In genomic region chr2:233088598-233089345, GRCh38 we compare ENCODE assay signal across 21 cellular contexts. TPM values are rescaled to one million over a fixed set of nuclear protein-coding genes. Genes with fewer than 3 reads are reported as not detected.
DNase-seq lines count a peak whose midpoint lies in the region; TF ChIP-seq lines count a peak whose summit lies in the region.
"Had no signal": no experiment of that assay in that cellular context is flagged by ENCODE, and none has a peak within 500 bp of the region (broad histone marks: within the 10 kb centered on the region; RNA-seq: fewer than 3 reads in every experiment).

No MANE protein-coding gene starts in this region.

- H2AFZ ChIP-seq in SU-DHL-6 (ENCODE audit: low read depth, low read length, severe bottlenecking) = no peak overlapping the region

- H3K9me3 ChIP-seq in CD4-positive, alpha-beta memory T cell (ENCODE audit: control insufficient read depth in 1 of 2, low read length in 2 of 2) = no peaks in the 10 kb centered on the region
- H3K9me3 ChIP-seq in SU-DHL-6 (ENCODE audit: insufficient read depth, low read length) (no peaks in the 10 kb centered on the region), endodermal cell (ENCODE audit: control insufficient read depth, low read length) (peaks cover 5% of the 10 kb centered on the region), sigmoid colon (no peaks in the 10 kb centered on the region)
- H3K9me3 ChIP-seq: mucosa of descending colon, thoracic aorta had no signal

- H3K27me3 ChIP-seq in CD4-positive, alpha-beta memory T cell (ENCODE audit: insufficient read depth, low read length) = no peaks in the 10 kb centered on the region
- H3K27me3 ChIP-seq in SU-DHL-6 (ENCODE audit: low read length) = no peaks in the 10 kb centered on the region
- no peaks in the 10 kb centered on the region for H3K27me3 ChIP-seq in endodermal cell (ENCODE audit: control insufficient read depth, insufficient read depth, low read length, poor library complexity, severe bottlenecking)
- H3K27me3 ChIP-seq in sigmoid colon = no peaks in the 10 kb centered on the region

- no peak overlapping the region for H3K4me3 Mint-ChIP-seq in CD4-positive, alpha-beta memory T cell
- no peak overlapping the region for H3K4me3 Mint-ChIP-seq in endodermal cell

- TF ChIP-seq CTCF in SU-DHL-6 (IDR thresholded peaks at IDR 0.05; ENCODE audit: insufficient read depth, low read length, poor library complexity, severe bottlenecking) (no peak), endodermal cell (conservative IDR thresholded peaks at IDR 0.05) (no peak), sigmoid colon (IDR thresholded peaks at IDR 0.05) (no peak)

- no peaks in the 10 kb centered on the region for H4K20me1 ChIP-seq in SU-DHL-6 (ENCODE audit: low read depth, low read length)

- intact Hi-C loops in CD4-positive, alpha-beta memory T cell (cut with micrococcal nuclease) = no loop called here
- intact Hi-C loops in sigmoid colon (cut with DNase I) = no loop called here

- CTCF ChIA-PET in CD4-positive, alpha-beta memory T cell (lab: Charles Lee; ENCODE audit: partially characterized antibody) = interaction anchor here (1.2 to 1.7 kb wide), 3 partner anchors 29 to 36 kb away, joined by 3 to 9 read pairs (median 5); partner anchors contain the start of gene INPP5D

- peak overlapping the region in 5 of 7 donors; percentile 62 to 88 (median 84) for H3K27ac Mint-ChIP-seq in CD4-positive, alpha-beta memory T cell
- H3K27ac Mint-ChIP-seq in endodermal cell = peak overlapping the region; percentile 13

- no peak overlapping the region for H3K27ac ChIP-seq in CD4-positive, alpha-beta memory T cell (ENCODE audit: low read depth, low read length)
- peak overlapping the region; percentile 6; the same call in 1 of the 2 replicates for H3K27ac ChIP-seq in SU-DHL-6 (ENCODE audit: low read depth, low read length)
- H3K27ac ChIP-seq in endodermal cell (ENCODE audit: low read depth, low read length) = no peak overlapping the region
- no peak overlapping the region for H3K27ac ChIP-seq in sigmoid colon
- H3K27ac ChIP-seq: KMS-11 had no signal

- peaks cover 24% of the 10 kb centered on the region for H3K36me3 ChIP-seq in CD4-positive, alpha-beta memory T cell (ENCODE audit: insufficient read depth, low read length)
- H3K36me3 ChIP-seq in SU-DHL-6 (ENCODE audit: low read length) = peaks cover 7% of the 10 kb centered on the region; the same call in 1 of the 2 replicates
- H3K36me3 ChIP-seq in endodermal cell (ENCODE audit: control insufficient read depth, insufficient read depth, low read length) = no peaks in the 10 kb centered on the region
- H3K36me3 ChIP-seq in sigmoid colon = no peaks in the 10 kb centered on the region
- H3K36me3 ChIP-seq: thoracic aorta had no signal

- WGBS in endodermal cell (ENCODE audit: insufficient coverage in 1 of 2, insufficient read length in 1 of 2), 2 experiments = 84 to 91% methylated on average over 13 to 18 of the region's 18 CpGs
- WGBS in sigmoid colon, 2 donors = 84 to 95% methylated on average over 18 of the region's 18 CpGs

- no peaks in the 10 kb centered on the region for H3K9me2 ChIP-seq in SU-DHL-6 (replicated peaks; ENCODE audit: insufficient read depth, low read length)

- no peak for TF ChIP-seq POLR2A in sigmoid colon (IDR thresholded peaks at IDR 0.05)

- POLR2A ChIA-PET in CD4-positive, alpha-beta memory T cell (lab: Charles Lee; ENCODE audit: partially characterized antibody) = interaction anchor here (1.3 to 16.7 kb wide), 5 partner anchors 11 to 180 kb away, joined by 3 to 426 read pairs (median 14); partner anchors contain the start of gene INPP5D

- peaks cover 75% of the 10 kb centered on the region for H3K4me1 ChIP-seq in CD4-positive, alpha-beta memory T cell (ENCODE audit: insufficient read depth, low read length)
- H3K4me1 ChIP-seq in endodermal cell (ENCODE audit: control insufficient read depth, insufficient read depth, low read length) (peaks cover 13% of the 10 kb centered on the region), sigmoid colon (no peaks in the 10 kb centered on the region)

- no peak overlapping the region for H3K4me3 ChIP-seq in CD4-positive, alpha-beta memory T cell (ENCODE audit: low read length in 2 of 2)
- H3K4me3 ChIP-seq in SU-DHL-6 (ENCODE audit: insufficient read depth, low read length, poor library complexity, severe bottlenecking) = no peak overlapping the region
- H3K4me3 ChIP-seq in endodermal cell (ENCODE audit: low read length) = no peak overlapping the region
- no peak overlapping the region for H3K4me3 ChIP-seq in sigmoid colon
- H3K4me3 ChIP-seq: mucosa of descending colon, thoracic aorta had no signal

- peaks cover 49 to 76% of the 10 kb centered on the region in 2 donors for H3K36me3 Mint-ChIP-seq in CD4-positive, alpha-beta memory T cell
- no peaks in the 10 kb centered on the region for H3K36me3 Mint-ChIP-seq in endodermal cell (ENCODE audit: low read depth)

- H3K4me2 ChIP-seq in SU-DHL-6 (ENCODE audit: low read depth, low read length, poor library complexity, severe bottlenecking) = no peak overlapping the region
- H3K4me2 ChIP-seq: KMS-11 had no signal

- peaks cover 0 to 3% (median 0%) of the 10 kb centered on the region in 8 donors for H3K9me3 Mint-ChIP-seq in CD4-positive, alpha-beta memory T cell
- H3K9me3 Mint-ChIP-seq in endodermal cell = no peaks in the 10 kb centered on the region

- no peak for TF ChIP-seq EP300 in sigmoid colon (IDR thresholded peaks at IDR 0.05)

- H3F3A ChIP-seq in SU-DHL-6 (ENCODE audit: insufficient read depth) = peaks cover 35% of the 10 kb centered on the region

- no peaks in the 10 kb centered on the region for H3K27me3 Mint-ChIP-seq in CD4-positive, alpha-beta memory T cell
- no peaks in the 10 kb centered on the region for H3K27me3 Mint-ChIP-seq in endodermal cell (ENCODE audit: insufficient read depth)

- peaks cover 97% of the 10 kb centered on the region for H3K79me2 ChIP-seq in SU-DHL-6 (ENCODE audit: insufficient read depth, low read length)

- no peak for DNase-seq in CD4-positive, alpha-beta memory T cell
- no peak for DNase-seq in endodermal cell
- peak; percentile 32 for DNase-seq in sigmoid colon
- DNase-seq in foreskin melanocyte = no peak
- no peak for DNase-seq in NCI-H187 treated with DMSO at 0.1 percent for 48 hours (lab: John Stamatoyannopoulos, UW)
- DNase-seq in activated gamma-delta T cell (lab: John Stamatoyannopoulos, UW) = no peak
- DNase-seq: cerebellar nuclear complex; H7; hypothalamus; mucosa of descending colon; NCI-H1092; NCI-H2081 treated with DMSO at 0.1 percent for 48 hours; NCI-H524 treated with DMSO at 0.1 percent for 48 hours; stimulated activated CD4-positive, alpha-beta T cell treated with anti-CD3 and anti-CD28 coated beads, Interleukin-4, amount 100 ng/mL, for 24 hours had no signal

- H3K9ac ChIP-seq in SU-DHL-6 (ENCODE audit: low read length) (no peak overlapping the region), endodermal cell (ENCODE audit: extremely low read depth, low read length, poor library complexity, severe bottlenecking) (no peak overlapping the region)
- H3K9ac ChIP-seq: KMS-11 had no signal

- H3K4me1 Mint-ChIP-seq in CD4-positive, alpha-beta memory T cell = peaks cover 55 to 94% (median 74%) of the 10 kb centered on the region in 4 donors
- peaks cover 5% of the 10 kb centered on the region for H3K4me1 Mint-ChIP-seq in endodermal cell

RNA-seq across cellular contexts. Expression of gene INPP5D, which starts 28.6 kb away (rescaled TPM):
- total RNA-seq in CD4-positive, alpha-beta memory T cell = 100 to 1,000 TPM; 117 to 127 TPM
- 100 to 1,000 TPM in 1 of 2 donors, 10 to 100 TPM in 1; 29.6 to 125 TPM for polyA plus RNA-seq in CD4-positive, alpha-beta memory T cell
- total RNA-seq in endodermal cell (1 to 10 TPM in 1 of 2 donors, under 1 TPM in 1; 0.66 to 3.0 TPM), sigmoid colon (10 to 100 TPM in 1 of 4 donors, 1 to 10 TPM in 3; 6.4 to 20.8 (median 9.4) TPM)
- 4.5 TPM for polyA plus RNA-seq in endodermal cell (2013, experiment 1 of 2)
- 3.7 TPM for polyA plus RNA-seq in endodermal cell (2013, experiment 2 of 2)
- 10 to 100 TPM in 1 of 3 donors, 1 to 10 TPM in 2; 4.2 to 44.8 (median 4.4) TPM for polyA plus RNA-seq in sigmoid colon

RNA-seq across cellular contexts. Expression of gene NEU2, which starts 56.3 kb away (rescaled TPM):
- not detected for total RNA-seq in CD4-positive, alpha-beta memory T cell
- not detected for polyA plus RNA-seq in CD4-positive, alpha-beta memory T cell
- total RNA-seq in endodermal cell = not detected
- not detected for polyA plus RNA-seq in endodermal cell (2013, experiment 1 of 2)
- not detected for polyA plus RNA-seq in endodermal cell (2013, experiment 2 of 2)
- not detected for total RNA-seq in sigmoid colon
- polyA plus RNA-seq in sigmoid colon = not detected
- total RNA-seq: aorta, fibroblast of villous mesenchyme, H7, mucosa of descending colon, osteocyte, SK-MEL-5, thoracic aorta had no signal
- polyA plus RNA-seq: aorta had no signal

Comparison
In these comparisons a context has a peak if more than half of its experiments do, and no peak if none do; other contexts are left out.
1. RNA of gene INPP5D, which starts 28.6 kb away (total RNA-seq): 117 to 127 TPM in CD4-positive, alpha-beta memory T cell; 6.4 to 20.8 TPM in sigmoid colon and 0.66 to 3.0 TPM in endodermal cell; every median in the first group is over 4 times any median in the second.